9 cellular contexts compared by ENCODE assay signal in the genomic region with DNA sequence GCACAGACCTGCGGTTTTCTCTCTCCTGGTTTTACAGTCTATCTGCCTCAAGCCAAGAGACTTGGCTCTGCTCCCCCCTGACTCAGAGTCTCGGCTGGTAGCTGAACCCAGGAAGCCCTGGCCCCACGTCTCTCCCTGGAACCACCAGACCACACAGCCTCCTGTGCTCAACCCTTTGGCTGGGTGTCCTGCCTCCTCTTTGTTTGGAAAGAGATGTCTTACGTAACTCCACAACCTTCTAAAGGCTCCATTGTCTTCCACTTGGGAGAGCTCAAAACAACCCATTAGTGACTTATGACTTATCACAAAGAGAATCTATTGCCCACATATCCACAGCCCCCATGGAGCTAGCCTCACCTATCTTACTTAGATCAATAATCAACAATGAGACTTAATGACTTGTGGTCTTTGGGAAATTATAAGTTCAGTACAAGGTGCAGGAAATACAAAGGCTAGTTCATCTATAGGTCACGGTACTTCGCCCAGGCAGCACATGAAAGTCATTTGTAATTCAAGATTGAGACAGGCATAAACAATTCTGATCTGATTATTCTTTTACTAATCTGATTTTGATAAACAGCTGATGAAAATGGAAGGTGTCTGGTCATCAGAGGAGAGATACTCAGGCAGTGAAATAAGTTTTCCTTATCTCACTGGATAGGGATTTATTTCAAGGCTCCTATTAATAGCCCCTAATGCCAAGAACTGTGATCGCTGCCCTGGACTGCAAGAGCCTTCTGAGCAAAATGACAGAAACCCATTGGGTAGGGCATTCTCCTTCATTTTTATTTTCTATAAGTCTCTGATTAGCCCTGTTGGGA. TPM values are rescaled to one million over a fixed set of nuclear protein-coding genes. Genes with fewer than 3 reads are reported as not detected.
DNase-seq lines count a peak whose midpoint lies in the region; ATAC-seq and TF ChIP-seq lines count a peak whose summit lies in the region.
"Had no signal": no experiment of that assay in that cellular context is flagged by ENCODE, and none has a peak within 500 bp of the region (broad histone marks: within the 10 kb centered on the region; RNA-seq: fewer than 3 reads in every experiment).

No MANE protein-coding gene starts in this region.

- no peaks in the 10 kb centered on the region for H3K9me3 Mint-ChIP-seq in activated naive CD8-positive, alpha-beta T cell treated with anti-CD3 and anti-CD28 coated beads, Interleukin-2, amount 50 U/mL, for 24 hours
- no peaks in the 10 kb centered on the region for H3K9me3 Mint-ChIP-seq in natural killer cell treated with Interleukin-12 subunit alpha and Interleukin-12 subunit beta and Interleukin-15 and Interleukin-18, amount 100 ng/mL, for 72 hours

- H3K4me1 ChIP-seq in SJSA1 (replicated peaks) = peaks cover 34% of the 10 kb centered on the region
- H3K4me1 ChIP-seq in upper lobe of right lung = no peaks in the 10 kb centered on the region

- in situ Hi-C loops in G401 (cut with HindIII; ENCODE audit: low sequenced_read_pairs) = no loop called here

- H3K27ac ChIP-seq in SJSA1 (peak overlapping the region; percentile 74), upper lobe of right lung (no peak overlapping the region)

- intact Hi-C loops in upper lobe of right lung (cut with DNase I) = no loop called here

- H3K27ac Mint-ChIP-seq in activated naive CD8-positive, alpha-beta T cell treated with anti-CD3 and anti-CD28 coated beads, Interleukin-2, amount 50 U/mL, for 24 hours = no peak overlapping the region
- no peak overlapping the region for H3K27ac Mint-ChIP-seq in natural killer cell treated with Interleukin-12 subunit alpha and Interleukin-12 subunit beta and Interleukin-15 and Interleukin-18, amount 100 ng/mL, for 72 hours
- H3K27ac Mint-ChIP-seq: activated CD4-positive, alpha-beta T cell treated with anti-CD3 and anti-CD28 coated beads for 36 hours had no signal

- DNase-seq in G401 (ENCODE audit: low spot score) (peak; percentile 61), SJSA1 (ENCODE audit: low read depth in 1 of 2, low spot score in 2 of 2) (peak; percentile 98 to 99), foreskin fibroblast (peak; percentile 70 to 78), renal cortical epithelial cell (ENCODE audit: low read depth) (peak; percentile 98), upper lobe of right lung (no peak)
- DNase-seq in activated naive CD8-positive, alpha-beta T cell treated with anti-CD3 and anti-CD28 coated beads, Interleukin-2, amount 50 U/mL, for 24 hours = no peak
- no peak for DNase-seq in natural killer cell treated with Interleukin-12 subunit alpha and Interleukin-12 subunit beta and Interleukin-15 and Interleukin-18, amount 100 ng/mL, for 72 hours (ENCODE audit: low spot score)
- DNase-seq: activated CD4-positive, alpha-beta T cell treated with anti-CD3 and anti-CD28 coated beads for 36 hours had no signal

- no peak for TF ChIP-seq CTCF in foreskin fibroblast (IDR thresholded peaks at IDR 0.05; ENCODE audit: low read depth, low read length)
- TF ChIP-seq CTCF in upper lobe of right lung (IDR thresholded peaks at IDR 0.05) = no peak

- H3K27me3 Mint-ChIP-seq in activated naive CD8-positive, alpha-beta T cell treated with anti-CD3 and anti-CD28 coated beads, Interleukin-2, amount 50 U/mL, for 24 hours = peaks cover 27% of the 10 kb centered on the region
- peaks cover 14 to 35% of the 10 kb centered on the region in 2 donors for H3K27me3 Mint-ChIP-seq in natural killer cell treated with Interleukin-12 subunit alpha and Interleukin-12 subunit beta and Interleukin-15 and Interleukin-18, amount 100 ng/mL, for 72 hours

- no peaks in the 10 kb centered on the region for H3K4me1 Mint-ChIP-seq in activated naive CD8-positive, alpha-beta T cell treated with anti-CD3 and anti-CD28 coated beads, Interleukin-2, amount 50 U/mL, for 24 hours
- no peaks in the 10 kb centered on the region for H3K4me1 Mint-ChIP-seq in natural killer cell treated with Interleukin-12 subunit alpha and Interleukin-12 subunit beta and Interleukin-15 and Interleukin-18, amount 100 ng/mL, for 72 hours (ENCODE audit: low read depth in 2 of 2)
- H3K4me1 Mint-ChIP-seq: activated CD4-positive, alpha-beta T cell treated with anti-CD3 and anti-CD28 coated beads for 36 hours had no signal

- H3K4me3 Mint-ChIP-seq in activated naive CD8-positive, alpha-beta T cell treated with anti-CD3 and anti-CD28 coated beads, Interleukin-2, amount 50 U/mL, for 24 hours = no peak overlapping the region
- no peak overlapping the region for H3K4me3 Mint-ChIP-seq in natural killer cell treated with Interleukin-12 subunit alpha and Interleukin-12 subunit beta and Interleukin-15 and Interleukin-18, amount 100 ng/mL, for 72 hours
- H3K4me3 Mint-ChIP-seq: activated CD4-positive, alpha-beta T cell treated with anti-CD3 and anti-CD28 coated beads for 36 hours had no signal

- H3K36me3 Mint-ChIP-seq in activated naive CD8-positive, alpha-beta T cell treated with anti-CD3 and anti-CD28 coated beads, Interleukin-2, amount 50 U/mL, for 24 hours (ENCODE audit: low read depth) = no peaks in the 10 kb centered on the region
- no peaks in the 10 kb centered on the region for H3K36me3 Mint-ChIP-seq in natural killer cell treated with Interleukin-12 subunit alpha and Interleukin-12 subunit beta and Interleukin-15 and Interleukin-18, amount 100 ng/mL, for 72 hours

- no peak overlapping the region for H3K4me3 ChIP-seq in SJSA1
- H3K4me3 ChIP-seq in foreskin fibroblast (ENCODE audit: low read depth in 1 of 2, low read length in 2 of 2) = no peak overlapping the region
- no peak overlapping the region for H3K4me3 ChIP-seq in upper lobe of right lung

- H3K9me3 ChIP-seq in SJSA1 (replicated peaks) = no peaks in the 10 kb centered on the region
- no peaks in the 10 kb centered on the region for H3K9me3 ChIP-seq in upper lobe of right lung

- ATAC-seq in GM19395 (IDR thresholded peaks at IDR 0.05; ENCODE audit: unreplicated experiment) (no peak), upper lobe of right lung (no peak)
- ATAC-seq in activated naive CD8-positive, alpha-beta T cell treated with anti-CD3 and anti-CD28 coated beads, Interleukin-2, amount 50 U/mL, for 24 hours = no peak
- no peak for ATAC-seq in natural killer cell treated with Interleukin-12 subunit alpha and Interleukin-12 subunit beta and Interleukin-15 and Interleukin-18, amount 100 ng/mL, for 72 hours
- ATAC-seq: activated CD4-positive, alpha-beta T cell treated with anti-CD3 and anti-CD28 coated beads for 36 hours had no signal

- H3K27me3 ChIP-seq in SJSA1 (replicated peaks) = no peaks in the 10 kb centered on the region
- H3K27me3 ChIP-seq in upper lobe of right lung = no peaks in the 10 kb centered on the region

- H3K36me3 ChIP-seq in SJSA1 (no peaks in the 10 kb centered on the region), upper lobe of right lung (no peaks in the 10 kb centered on the region)

RNA-seq across cellular contexts. Expression of a gene that starts 44.3 kb away (rescaled TPM):
- 1.7 and 2.9 TPM in 2 replicates for total RNA-seq in G401 (2014; rRNA removed; shearing (Covaris generic))
- total RNA-seq in SJSA1 (2014; rRNA removed; shearing (Covaris generic)) = 35.6 and 37.1 TPM in 2 replicates
- 8.5 and 12.8 TPM in 2 replicates for total RNA-seq in renal cortical epithelial cell
- total RNA-seq in upper lobe of right lung = 15.6 TPM
- total RNA-seq in natural killer cell treated with Interleukin-12 subunit alpha and Interleukin-12 subunit beta and Interleukin-15 and Interleukin-18, amount 100 ng/mL, for 72 hours = 1 to 10 TPM in 1 of 2 donors, not detected in 1; 1.3 TPM
- total RNA-seq: activated CD4-positive, alpha-beta T cell treated with anti-CD3 and anti-CD28 coated beads for 36 hours had no signal

Comparison
In these comparisons a context has a peak if more than half of its experiments do, and no peak if none do; other contexts are left out.
1. DNase-seq: peak in G401 (single experiment), SJSA1 (2 of 2), foreskin fibroblast (2 of 2) and renal cortical epithelial cell (single experiment); none in activated naive CD8-positive, alpha-beta T cell treated with anti-CD3 and anti-CD28 coated beads, Interleukin-2, amount 50 U/mL, for 24 hours (single experiment), upper lobe of right lung (single experiment) and natural killer cell treated with Interleukin-12 subunit alpha and Interleukin-12 subunit beta and Interleukin-15 and Interleukin-18, amount 100 ng/mL, for 72 hours (single experiment).